In the genomic region with DNA sequence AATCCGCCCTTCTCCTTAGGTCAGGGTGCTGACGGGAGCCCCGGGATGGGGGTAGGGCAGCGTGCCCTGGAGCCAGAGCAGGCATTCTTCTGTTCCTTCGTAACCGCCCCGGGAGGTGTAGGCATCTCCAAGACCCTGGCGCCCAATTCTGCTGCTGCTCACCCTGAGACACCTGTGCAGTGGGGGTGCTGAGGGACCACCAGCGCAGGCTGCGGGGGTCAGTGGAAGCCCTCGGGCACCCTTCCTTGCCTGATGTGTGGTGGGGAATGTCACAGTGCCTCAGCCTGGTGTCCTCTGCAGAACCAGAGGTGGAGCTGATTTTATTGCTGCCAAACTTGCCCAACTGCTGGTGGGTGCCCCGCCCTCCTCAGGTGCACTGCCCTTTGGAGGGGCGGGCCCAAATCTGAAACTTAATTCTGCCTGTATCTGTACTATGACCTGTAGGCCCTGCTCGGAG, we compare ENCODE assay signal across 8 cellular contexts. TPM values are rescaled to one million over a fixed set of nuclear protein-coding genes. Genes with fewer than 3 reads are reported as not detected.
DNase-seq lines count a peak whose midpoint lies in the region; ATAC-seq, FAIRE-seq and TF ChIP-seq lines count a peak whose summit lies in the region.

No MANE protein-coding gene starts in this region.

- ATAC-seq in K562, result no peak
- ATAC-seq in naive thymus-derived CD8-positive, alpha-beta T cell, result no peak
- no peak for ATAC-seq in GM19397 (IDR thresholded peaks at IDR 0.05; ENCODE audit: unreplicated experiment)
- ATAC-seq in HG03460 (IDR thresholded peaks at IDR 0.05; ENCODE audit: unreplicated experiment), result no peak

- intact Hi-C loops in Calu3 (cut with micrococcal nuclease; ENCODE audit: unreplicated experiment) (no loop called here), K562 (cut with micrococcal nuclease) (no loop called here), posterior cingulate gyrus (cut with DNase I) (no loop called here)

- DNase-seq in Calu3 (peak; percentile 73), Karpas-422 (peak; percentile 96), K562 (ENCODE audit: extremely low read depth in 1 of 4, low spot score in 3 of 4) (no peak), posterior cingulate gyrus (no peak), LoVo (ENCODE audit: low spot score) (no peak)
- DNase-seq in naive thymus-derived CD8-positive, alpha-beta T cell, result peak in 2 of 10 donors; percentile 35 to 39

- WGBS in K562 (ENCODE audit: insufficient coverage, low coverage, missing lambda C conversion rate), result 87% methylated on average over 14 of the region's 14 CpGs

- H3K27ac Mint-ChIP-seq in Calu3 (ENCODE audit: unreplicated experiment), result no peak overlapping the region
- H3K27ac Mint-ChIP-seq in naive thymus-derived CD8-positive, alpha-beta T cell, result peak overlapping the region; percentile 94 to 99 (median 98)

- peaks cover 97% of the 10 kb centered on the region for H3K4me1 ChIP-seq in Karpas-422 (ENCODE audit: low read length)
- peaks cover 31 to 56% of the 10 kb centered on the region in 2 experiments for H3K4me1 ChIP-seq in K562 (replicated peaks in 1 of 2; ENCODE audit: control insufficient read depth in 2 of 2, insufficient read depth in 2 of 2, low read length in 2 of 2)

- no peaks in the 10 kb centered on the region for H3K27me3 ChIP-seq in Karpas-422 (ENCODE audit: low read length)
- H3K27me3 ChIP-seq in K562 (ENCODE audit: control insufficient read depth in 2 of 2, insufficient read depth in 2 of 2, low read length in 2 of 2), result no peaks in the 10 kb centered on the region

- no peak for TF ChIP-seq RAD21 in K562 (CRISPR knock-in tag; conservative IDR thresholded peaks at IDR 0.05 in 1 of 2, IDR thresholded peaks at IDR 0.05 in 1 of 2)

- H3K36me3 Mint-ChIP-seq in Calu3 (ENCODE audit: insufficient read depth, unreplicated experiment), result peaks cover 5% of the 10 kb centered on the region
- H3K36me3 Mint-ChIP-seq in naive thymus-derived CD8-positive, alpha-beta T cell, result peaks cover 0 to 15% (median 0%) of the 10 kb centered on the region in 3 donors

- peak overlapping the region; percentile 95 for H3K9ac ChIP-seq in Karpas-422 (ENCODE audit: low read length)
- H3K9ac ChIP-seq in K562 (ENCODE audit: insufficient read depth in 1 of 2, low read depth in 2 of 2, low read length in 2 of 2), result peak overlapping the region in 1 of 2 experiments; percentile 21; a peak in 1 of 4 replicates

- H4K20me1 ChIP-seq in Karpas-422 (ENCODE audit: insufficient read depth, low read depth, low read length) (no peaks in the 10 kb centered on the region; the same call in 1 of the 2 replicates), K562 (replicated peaks; ENCODE audit: control insufficient read depth, insufficient read depth, low read length) (peaks cover 40% of the 10 kb centered on the region)

- H3K4me3 ChIP-seq in Karpas-422 (ENCODE audit: low read length) (peak overlapping the region; percentile 69), K562 (no peak overlapping the region)

- no peak for FAIRE-seq in K562 (lab: Jason Lieb, UNC)

- H3K36me3 ChIP-seq in Karpas-422 (ENCODE audit: insufficient read depth, low read length), result peaks cover 15% of the 10 kb centered on the region
- peaks cover 74% of the 10 kb centered on the region; the same call in 2 of the 3 replicates for H3K36me3 ChIP-seq in K562 (ENCODE audit: control insufficient read depth, insufficient read depth, low read length)

- TF ChIP-seq CTCF in Calu3 (IDR thresholded peaks at IDR 0.05; ENCODE audit: unreplicated experiment) (no peak), K562 (IDR thresholded peaks at IDR 0.05 in 2 of 3, conservative IDR thresholded peaks at IDR 0.05 in 1 of 3; ENCODE audit: insufficient read depth in 2 of 3, low read depth in 1 of 3, low read length in 3 of 3) (no peak)

- H3K9me1 ChIP-seq in K562 (ENCODE audit: control insufficient read depth, insufficient read depth, low read length), result no peaks in the 10 kb centered on the region

- in situ Hi-C loops in K562 (cut with MboI), result no loop called here

- peaks cover 56% of the 10 kb centered on the region for H3K79me2 ChIP-seq in Karpas-422 (ENCODE audit: low read length)
- H3K79me2 ChIP-seq in K562 (ENCODE audit: control insufficient read depth, insufficient read depth, low read length), result peaks cover 88% of the 10 kb centered on the region

- peak overlapping the region; percentile 100 for H3K27ac ChIP-seq in Karpas-422 (ENCODE audit: low read length)
- H3K27ac ChIP-seq in K562 (ENCODE audit: extremely low read depth, low read depth, low read length), result no peak overlapping the region

- H3K9me3 Mint-ChIP-seq in Calu3 (ENCODE audit: low read depth, unreplicated experiment), result no peaks in the 10 kb centered on the region
- no peaks in the 10 kb centered on the region for H3K9me3 Mint-ChIP-seq in naive thymus-derived CD8-positive, alpha-beta T cell

- peaks cover 49% of the 10 kb centered on the region for H3K4me1 Mint-ChIP-seq in Calu3 (ENCODE audit: low read depth, unreplicated experiment)
- H3K4me1 Mint-ChIP-seq in naive thymus-derived CD8-positive, alpha-beta T cell, result peaks cover 44 to 96% (median 85%) of the 10 kb centered on the region in 4 donors

- H2AFZ ChIP-seq in Karpas-422 (ENCODE audit: low read length), result no peak overlapping the region
- no peak overlapping the region for H2AFZ ChIP-seq in K562 (ENCODE audit: low read depth, low read length)

- no TSS peak for BruUV-seq in Calu3 (replicated peaks; lab: Mats Ljungman, UMichigan)
- no TSS peak for BruUV-seq in K562 (replicated peaks; lab: Mats Ljungman, UMichigan)

- peak overlapping the region; percentile 92 for H3K4me2 ChIP-seq in Karpas-422 (ENCODE audit: low read depth, low read length, poor library complexity, severe bottlenecking)
- no peak overlapping the region for H3K4me2 ChIP-seq in K562 (ENCODE audit: insufficient read depth, low read length)

- no peaks in the 10 kb centered on the region for H3K9me3 ChIP-seq in Karpas-422 (ENCODE audit: low read length)
- no peaks in the 10 kb centered on the region for H3K9me3 ChIP-seq in K562 (replicated peaks; ENCODE audit: control insufficient read depth, insufficient read depth, low read depth, low read length)

- no peaks in the 10 kb centered on the region for H3K9me2 ChIP-seq in Karpas-422 (replicated peaks; ENCODE audit: insufficient read depth, low read length)

- POLR2A ChIA-PET in K562 (lab: Yijun Ruan, JAX), result interaction anchor here (0.5 kb wide), 1 partner anchor 7 kb away, joined by 3 read pairs; no protein-coding TSS in a partner anchor
- POLR2A ChIA-PET in naive thymus-derived CD8-positive, alpha-beta T cell (lab: Charles Lee), result interaction anchor here (1.8 to 32.7 kb wide), 4 partner anchors 6 to 113 kb away, joined by 4 to 1300 read pairs (median 656); partner anchors contain the start of gene CSK

- CTCF ChIA-PET in Calu3 (lab: Charles Lee) (interaction anchor here (1.0 to 1.7 kb wide), 5 partner anchors 11 to 147 kb away, joined by 3 to 6 read pairs (median 3); partner anchors contain the start of gene CYP1A1), K562 (lab: Yijun Ruan, JAX; ENCODE audit: low intra/inter-chr PET ratio) (no interaction called here)

- H3K4me3 Mint-ChIP-seq in Calu3 (ENCODE audit: low read depth, unreplicated experiment), result no peak overlapping the region
- peak overlapping the region; percentile 85 to 97 (median 93) for H3K4me3 Mint-ChIP-seq in naive thymus-derived CD8-positive, alpha-beta T cell

- TF ChIP-seq EP300 in K562 (IDR thresholded peaks at IDR 0.05; ENCODE audit: low read length), result no peak

- no peak for TF ChIP-seq POLR2A in K562 (conservative IDR thresholded peaks at IDR 0.05)

- H3K27me3 Mint-ChIP-seq in Calu3 (ENCODE audit: unreplicated experiment), result no peaks in the 10 kb centered on the region
- H3K27me3 Mint-ChIP-seq in naive thymus-derived CD8-positive, alpha-beta T cell, result no peaks in the 10 kb centered on the region

RNA-seq across cellular contexts. Expression of gene CSK, which starts 7.3 kb away (rescaled TPM):
- total RNA-seq in Calu3 (2022), result 82.6 and 85.1 TPM in 2 replicates
- total RNA-seq in Karpas-422 (2014; rRNA removed; shearing (Covaris generic); ENCODE audit: low replicate concordance), result 172 and 306 TPM in 2 replicates
- 52.2 and 176 TPM in 2 replicates for total RNA-seq in K562 (2011; cell fraction: chromatin; rRNA removed; ENCODE audit: low replicate concordance)
- 117 and 118 TPM in 2 replicates for total RNA-seq in K562 (2011; cell fraction: nucleolus; rRNA removed)
- 62.6 and 63.9 TPM in 2 replicates for total RNA-seq in K562 (2011; cell fraction: nucleoplasm; rRNA removed)
- total RNA-seq in K562 (2014; rRNA removed), result 22.7 and 25.4 TPM in 2 replicates
- 9.2 and 13.8 TPM in 2 replicates for total RNA-seq in K562 (2014; rRNA removed; fragmentation: Illumina TruSeq; extraction: Trizol)
- total RNA-seq in K562 (2015; rRNA removed; fragmentation: Illumina TruSeq; extraction: Trizol), result 22.5 and 24.8 TPM in 2 replicates
- 108 and 112 TPM in 2 replicates for total RNA-seq in K562 (2021)
- 17.2 and 21.5 TPM in 2 replicates for polyA plus RNA-seq in K562 (2011; rRNA removed)
- polyA plus RNA-seq in K562 (2011; cell fraction: cytosol; rRNA removed), result 16.6 and 23.4 TPM in 2 replicates
- 82.8 and 107 TPM in 2 replicates for polyA plus RNA-seq in K562 (2011; cell fraction: nucleus; rRNA removed)
- polyA plus RNA-seq in K562 (2012), result 62.3 and 74.3 TPM in 2 replicates
- 63.0 and 74.3 TPM in 2 replicates for polyA plus RNA-seq in K562 (2014; fragmentation: Illumina TruSeq; extraction: Trizol)
- polyA plus RNA-seq in K562 (2014; fragmentation: Nextera tagmentation; extraction: Ambion mirVana), result 1 to 10 TPM; 1.5 to 2.4 TPM
- 32.6 and 41.5 TPM in 2 replicates for polyA plus RNA-seq in K562 (2014; rRNA removed)
- polyA minus RNA-seq in K562 (2011; rRNA and poly(A)+ RNA removed), result 13.5 and 19.1 TPM in 2 replicates
- 39.6 and 42.3 TPM in 2 replicates for polyA minus RNA-seq in K562 (2011; cell fraction: cytosol; rRNA and poly(A)+ RNA removed)
- 24.8 and 30.3 TPM in 2 replicates for polyA minus RNA-seq in K562 (2011; cell fraction: nucleus; rRNA and poly(A)+ RNA removed)
- total RNA-seq in naive thymus-derived CD8-positive, alpha-beta T cell, result 100 to 1,000 TPM; 220 TPM
- 100 to 1,000 TPM in 1 of 3 donors, 10 to 100 TPM in 2; 70.8 to 124 (median 79.8) TPM for polyA plus RNA-seq in naive thymus-derived CD8-positive, alpha-beta T cell

RNA-seq across cellular contexts. Expression of gene LMAN1L, which starts 23.4 kb away (rescaled TPM):
- total RNA-seq in Calu3 (2022), result 0.35 and 1.1 TPM in 2 replicates
- 3.3 and 4.3 TPM in 2 replicates for total RNA-seq in Karpas-422 (2014; rRNA removed; shearing (Covaris generic); ENCODE audit: low replicate concordance)
- total RNA-seq in K562 (2011; cell fraction: chromatin; rRNA removed; ENCODE audit: low replicate concordance), result not detected in 2 replicates
- 0.17 TPM in 1 of 2 replicates, not detected in the other for total RNA-seq in K562 (2011; cell fraction: nucleolus; rRNA removed)
- total RNA-seq in K562 (2011; cell fraction: nucleoplasm; rRNA removed), result not detected in 2 replicates
- not detected in 2 replicates for total RNA-seq in K562 (2014; rRNA removed)
- total RNA-seq in K562 (2014; rRNA removed; fragmentation: Illumina TruSeq; extraction: Trizol), result not detected in 2 replicates
- not detected in 2 replicates for total RNA-seq in K562 (2015; rRNA removed; fragmentation: Illumina TruSeq; extraction: Trizol)
- not detected in 2 replicates for total RNA-seq in K562 (2021)
- not detected in 2 replicates for polyA plus RNA-seq in K562 (2011; rRNA removed)
- polyA plus RNA-seq in K562 (2011; cell fraction: cytosol; rRNA removed), result not detected in 2 replicates
- not detected in 2 replicates for polyA plus RNA-seq in K562 (2011; cell fraction: nucleus; rRNA removed)
- polyA plus RNA-seq in K562 (2012), result not detected in 2 replicates
- polyA plus RNA-seq in K562 (2014; fragmentation: Illumina TruSeq; extraction: Trizol), result not detected in 2 replicates
- polyA plus RNA-seq in K562 (2014; fragmentation: Nextera tagmentation; extraction: Ambion mirVana), result not detected
- not detected in 2 replicates for polyA plus RNA-seq in K562 (2014; rRNA removed)
- not detected in 2 replicates for polyA minus RNA-seq in K562 (2011; rRNA and poly(A)+ RNA removed)
- polyA minus RNA-seq in K562 (2011; cell fraction: cytosol; rRNA and poly(A)+ RNA removed), result not detected in 2 replicates
- not detected in 2 replicates for polyA minus RNA-seq in K562 (2011; cell fraction: nucleus; rRNA and poly(A)+ RNA removed)
- total RNA-seq in naive thymus-derived CD8-positive, alpha-beta T cell, result under 1 TPM; 0.57 to 0.80 TPM
- polyA plus RNA-seq in naive thymus-derived CD8-positive, alpha-beta T cell, result not detected

RNA-seq across cellular contexts. Expression of gene CPLX3, which starts 37.2 kb away (rescaled TPM):
- total RNA-seq in Calu3 (2022), result 0.21 and 0.29 TPM in 2 replicates
- total RNA-seq in Karpas-422 (2014; rRNA removed; shearing (Covaris generic); ENCODE audit: low replicate concordance), result 5.2 and 7.3 TPM in 2 replicates
- total RNA-seq in K562 (2011; cell fraction: chromatin; rRNA removed; ENCODE audit: low replicate concordance), result not detected in 2 replicates
- not detected in 2 replicates for total RNA-seq in K562 (2011; cell fraction: nucleolus; rRNA removed)
- total RNA-seq in K562 (2011; cell fraction: nucleoplasm; rRNA removed), result not detected in 2 replicates
- total RNA-seq in K562 (2014; rRNA removed), result not detected in 2 replicates
- total RNA-seq in K562 (2014; rRNA removed; fragmentation: Illumina TruSeq; extraction: Trizol), result not detected in 2 replicates
- total RNA-seq in K562 (2015; rRNA removed; fragmentation: Illumina TruSeq; extraction: Trizol), result not detected in 2 replicates
- not detected in 2 replicates for total RNA-seq in K562 (2021)
- not detected in 2 replicates for polyA plus RNA-seq in K562 (2011; rRNA removed)
- polyA plus RNA-seq in K562 (2011; cell fraction: cytosol; rRNA removed), result 0.04 TPM in 1 of 2 replicates, not detected in the other
- polyA plus RNA-seq in K562 (2011; cell fraction: nucleus; rRNA removed), result 0.04 TPM in 1 of 2 replicates, not detected in the other
- not detected in 2 replicates for polyA plus RNA-seq in K562 (2012)
- not detected in 2 replicates for polyA plus RNA-seq in K562 (2014; fragmentation: Illumina TruSeq; extraction: Trizol)
- not detected for polyA plus RNA-seq in K562 (2014; fragmentation: Nextera tagmentation; extraction: Ambion mirVana)
- not detected in 2 replicates for polyA plus RNA-seq in K562 (2014; rRNA removed)
- not detected in 2 replicates for polyA minus RNA-seq in K562 (2011; rRNA and poly(A)+ RNA removed)
- polyA minus RNA-seq in K562 (2011; cell fraction: cytosol; rRNA and poly(A)+ RNA removed), result not detected in 2 replicates
- not detected in 2 replicates for polyA minus RNA-seq in K562 (2011; cell fraction: nucleus; rRNA and poly(A)+ RNA removed)
- total RNA-seq in naive thymus-derived CD8-positive, alpha-beta T cell, result under 1 TPM; 0.39 to 0.44 TPM
- not detected for polyA plus RNA-seq in naive thymus-derived CD8-positive, alpha-beta T cell

RNA-seq across cellular contexts. Expression of gene CYP1A2, which starts 40.6 kb away (rescaled TPM):
- total RNA-seq in Calu3 (2022) (not detected in 2 replicates), K562 (2014; rRNA removed) (not detected in 2 replicates), K562 (2014; rRNA removed; fragmentation: Illumina TruSeq; extraction: Trizol) (not detected in 2 replicates), K562 (2015; rRNA removed; fragmentation: Illumina TruSeq; extraction: Trizol) (not detected in 2 replicates), K562 (2021) (not detected in 2 replicates)
- not detected in 2 replicates for total RNA-seq in Karpas-422 (2014; rRNA removed; shearing (Covaris generic); ENCODE audit: low replicate concordance)
- not detected in 2 replicates for total RNA-seq in K562 (2011; cell fraction: chromatin; rRNA removed; ENCODE audit: low replicate concordance)
- total RNA-seq in K562 (2011; cell fraction: nucleolus; rRNA removed), result not detected in 2 replicates
- total RNA-seq in K562 (2011; cell fraction: nucleoplasm; rRNA removed), result not detected in 2 replicates
- polyA plus RNA-seq in K562 (2011; rRNA removed) (not detected in 2 replicates), K562 (2014; fragmentation: Illumina TruSeq; extraction: Trizol) (not detected in 2 replicates), K562 (2014; fragmentation: Nextera tagmentation; extraction: Ambion mirVana) (not detected), K562 (2014; rRNA removed) (not detected in 2 replicates)
- polyA plus RNA-seq in K562 (2011; cell fraction: cytosol; rRNA removed), result not detected in 2 replicates
- polyA plus RNA-seq in K562 (2011; cell fraction: nucleus; rRNA removed), result not detected in 2 replicates
- not detected in 2 replicates for polyA plus RNA-seq in K562 (2012)
- not detected in 2 replicates for polyA minus RNA-seq in K562 (2011; rRNA and poly(A)+ RNA removed)
- not detected in 2 replicates for polyA minus RNA-seq in K562 (2011; cell fraction: cytosol; rRNA and poly(A)+ RNA removed)
- polyA minus RNA-seq in K562 (2011; cell fraction: nucleus; rRNA and poly(A)+ RNA removed), result not detected in 2 replicates
- total RNA-seq in naive thymus-derived CD8-positive, alpha-beta T cell, result not detected
- polyA plus RNA-seq in naive thymus-derived CD8-positive, alpha-beta T cell, result not detected

RNA-seq across cellular contexts. Expression of gene ULK3, which starts 53.8 kb away (rescaled TPM):
- total RNA-seq in Calu3 (2022), result 33.8 and 42.2 TPM in 2 replicates
- total RNA-seq in Karpas-422 (2014; rRNA removed; shearing (Covaris generic); ENCODE audit: low replicate concordance), result 87.3 and 89.6 TPM in 2 replicates
- 107 and 242 TPM in 2 replicates for total RNA-seq in K562 (2011; cell fraction: chromatin; rRNA removed; ENCODE audit: low replicate concordance)
- 124 and 125 TPM in 2 replicates for total RNA-seq in K562 (2011; cell fraction: nucleolus; rRNA removed)
- 82.4 and 89.4 TPM in 2 replicates for total RNA-seq in K562 (2011; cell fraction: nucleoplasm; rRNA removed)
- 34.9 and 35.9 TPM in 2 replicates for total RNA-seq in K562 (2014; rRNA removed)
- total RNA-seq in K562 (2014; rRNA removed; fragmentation: Illumina TruSeq; extraction: Trizol), result 18.2 and 19.3 TPM in 2 replicates
- 24.9 and 25.5 TPM in 2 replicates for total RNA-seq in K562 (2015; rRNA removed; fragmentation: Illumina TruSeq; extraction: Trizol)
- total RNA-seq in K562 (2021), result 36.9 and 38.3 TPM in 2 replicates
- 61.5 and 68.0 TPM in 2 replicates for polyA plus RNA-seq in K562 (2011; rRNA removed)
- 45.9 and 75.1 TPM in 2 replicates for polyA plus RNA-seq in K562 (2011; cell fraction: cytosol; rRNA removed)
- polyA plus RNA-seq in K562 (2011; cell fraction: nucleus; rRNA removed), result 426 and 551 TPM in 2 replicates
- 42.4 and 44.3 TPM in 2 replicates for polyA plus RNA-seq in K562 (2012)
- 43.2 and 49.7 TPM in 2 replicates for polyA plus RNA-seq in K562 (2014; fragmentation: Illumina TruSeq; extraction: Trizol)
- polyA plus RNA-seq in K562 (2014; fragmentation: Nextera tagmentation; extraction: Ambion mirVana), result under 1 TPM; 0.68 to 0.88 TPM
- 60.9 and 62.5 TPM in 2 replicates for polyA plus RNA-seq in K562 (2014; rRNA removed)
- 23.1 and 27.7 TPM in 2 replicates for polyA minus RNA-seq in K562 (2011; rRNA and poly(A)+ RNA removed)
- 13.6 and 16.5 TPM in 2 replicates for polyA minus RNA-seq in K562 (2011; cell fraction: cytosol; rRNA and poly(A)+ RNA removed)
- 38.5 and 48.7 TPM in 2 replicates for polyA minus RNA-seq in K562 (2011; cell fraction: nucleus; rRNA and poly(A)+ RNA removed)
- 10 to 100 TPM; 82.8 to 83.6 TPM for total RNA-seq in naive thymus-derived CD8-positive, alpha-beta T cell
- polyA plus RNA-seq in naive thymus-derived CD8-positive, alpha-beta T cell, result 10 to 100 TPM; 16.3 to 32.2 (median 16.6) TPM

Comparison
In these comparisons a context has a peak if more than half of its experiments do, and no peak if none do; other contexts are left out.
1. DNase-seq: peak in Calu3 (single experiment) and Karpas-422 (single experiment); none in K562 (0 of 4), posterior cingulate gyrus (0 of 10) and LoVo (single experiment).